In the genomic region with DNA sequence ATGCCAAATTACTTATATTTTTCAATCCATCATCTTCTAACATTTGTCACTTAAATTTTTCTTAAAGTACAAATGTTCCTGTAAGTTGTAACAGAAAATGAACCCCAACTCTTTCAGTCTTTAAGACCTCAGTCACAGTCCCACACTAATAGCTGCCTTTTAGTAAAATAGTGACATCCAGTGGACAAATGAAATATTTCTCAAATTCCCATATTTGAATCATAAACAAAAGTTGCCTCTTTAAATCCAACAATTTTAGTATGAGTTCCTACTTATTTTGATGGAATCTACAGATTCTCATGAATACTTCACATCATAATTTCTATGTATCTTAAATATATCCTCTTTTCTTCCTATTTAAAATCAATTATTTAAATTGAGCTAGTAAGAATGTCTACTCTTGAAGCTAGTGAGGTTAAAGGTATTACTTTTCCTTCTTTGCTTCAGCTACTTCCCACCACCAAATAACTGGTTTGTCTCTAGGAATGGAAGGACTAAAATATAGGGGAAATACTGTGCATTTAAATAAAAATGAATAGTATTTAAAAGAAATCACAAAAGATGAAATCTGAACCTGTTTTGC, we compare ENCODE assay signal across 8 cellular contexts. TPM values are rescaled to one million over a fixed set of nuclear protein-coding genes. Genes with fewer than 3 reads are reported as not detected.
DNase-seq lines count a peak whose midpoint lies in the region; ATAC-seq and TF ChIP-seq lines count a peak whose summit lies in the region.

No MANE protein-coding gene starts in this region.

- H3K36me3 Mint-ChIP-seq in CD14-positive monocyte: peaks cover 47 to 70% of the 10 kb centered on the region in 2 donors

- H2AK5ac ChIP-seq in neuronal stem cell (ENCODE audit: low read depth, low read length): no peak overlapping the region

- H2AFZ ChIP-seq in neuronal stem cell (ENCODE audit: low read length): no peak overlapping the region

- ATAC-seq in GM18907 (IDR thresholded peaks at IDR 0.05; ENCODE audit: unreplicated experiment) (peak; percentile 73), HG03342 (IDR thresholded peaks at IDR 0.05; ENCODE audit: unreplicated experiment) (peak; percentile 75), thoracic aorta (ENCODE audit: insufficient number of reproducible peaks, low FRiP score, low read depth) (no peak)

- H4K91ac ChIP-seq in neuronal stem cell (ENCODE audit: low read depth, low read length, poor library complexity): no peak overlapping the region

- H3K36me3 ChIP-seq in thoracic aorta (no peaks in the 10 kb centered on the region), neuronal stem cell (replicated peaks in 1 of 2; ENCODE audit: control insufficient read depth in 2 of 2, insufficient read depth in 2 of 2, low read length in 2 of 2) (peaks cover 5 to 94% of the 10 kb centered on the region in 2 donors)

- H3K9ac ChIP-seq in neuronal stem cell (ENCODE audit: low read depth, low read length, poor library complexity): no peak overlapping the region

- no peak overlapping the region for H2BK5ac ChIP-seq in neuronal stem cell (ENCODE audit: low read length)

- no peak overlapping the region for H3K4me3 ChIP-seq in foreskin fibroblast (ENCODE audit: low read depth in 1 of 2, low read length in 2 of 2)
- no peak overlapping the region for H3K4me3 ChIP-seq in thoracic aorta
- no peak overlapping the region for H3K4me3 ChIP-seq in neuronal stem cell (ENCODE audit: low read length in 2 of 2)

- no peak overlapping the region for H3K23ac ChIP-seq in neuronal stem cell (ENCODE audit: low read depth, low read length, poor library complexity)

- no peak overlapping the region for H2BK12ac ChIP-seq in neuronal stem cell (ENCODE audit: low read length)

- H4K8ac ChIP-seq in neuronal stem cell (ENCODE audit: low read depth, low read length): no peak overlapping the region

- H3K14ac ChIP-seq in neuronal stem cell (ENCODE audit: low read length): no peak overlapping the region

- peaks cover 2% of the 10 kb centered on the region for H3K4me1 Mint-ChIP-seq in CD14-positive monocyte

- peaks cover 6 to 14% of the 10 kb centered on the region in 2 donors for H3K4me1 ChIP-seq in thoracic aorta (ENCODE audit: control insufficient read depth in 1 of 2, low read depth in 2 of 2)
- no peaks in the 10 kb centered on the region for H3K4me1 ChIP-seq in neuronal stem cell (ENCODE audit: control insufficient read depth in 2 of 2, insufficient read depth in 1 of 2, low read depth in 1 of 2, low read length in 2 of 2)

- no peaks in the 10 kb centered on the region for H3K9me3 Mint-ChIP-seq in CD14-positive monocyte

- no peak overlapping the region for H3K4me2 ChIP-seq in neuronal stem cell (ENCODE audit: insufficient read depth, low read length, poor library complexity, severe bottlenecking)

- H3K79me1 ChIP-seq in neuronal stem cell (ENCODE audit: low read depth, low read length): no peaks in the 10 kb centered on the region

- no peak overlapping the region for H3K27ac Mint-ChIP-seq in CD14-positive monocyte

- H3K18ac ChIP-seq in neuronal stem cell (ENCODE audit: low read length): no peak overlapping the region

- no peaks in the 10 kb centered on the region for H3K9me3 ChIP-seq in thoracic aorta
- no peaks in the 10 kb centered on the region for H3K9me3 ChIP-seq in neuronal stem cell (replicated peaks in 1 of 2; ENCODE audit: control insufficient read depth in 2 of 2, insufficient read depth in 1 of 2, low read depth in 1 of 2, low read length in 2 of 2)

- DNase-seq in CD14-positive monocyte (ENCODE audit: low spot score): no peak
- peak; percentile 59 for DNase-seq in RKO (ENCODE audit: low spot score)
- no peak for DNase-seq in foreskin fibroblast
- no peak for DNase-seq in thoracic aorta (ENCODE audit: low spot score)
- no peak for DNase-seq in neuronal stem cell (ENCODE audit: low spot score)
- no peak for DNase-seq in middle frontal gyrus (ENCODE audit: extremely low spot score, low spot score)

- H3K27me3 ChIP-seq in thoracic aorta (replicated peaks; ENCODE audit: insufficient read depth): no peaks in the 10 kb centered on the region
- H3K27me3 ChIP-seq in neuronal stem cell (ENCODE audit: control insufficient read depth in 3 of 3, insufficient read depth in 3 of 3, low read depth in 1 of 3, low read length in 3 of 3): no peaks in the 10 kb centered on the region

- no peak overlapping the region for H2BK15ac ChIP-seq in neuronal stem cell (ENCODE audit: low read length)

- H3K27me3 Mint-ChIP-seq in CD14-positive monocyte (ENCODE audit: low read depth in 3 of 3): no peaks in the 10 kb centered on the region

- TF ChIP-seq CTCF in CD14-positive monocyte (IDR thresholded peaks at IDR 0.05) (peak; percentile 60), foreskin fibroblast (IDR thresholded peaks at IDR 0.05; ENCODE audit: low read depth, low read length) (peak; percentile 30), thoracic aorta (IDR thresholded peaks at IDR 0.05) (peak; percentile 45)

- no peak overlapping the region for H3K4ac ChIP-seq in neuronal stem cell (ENCODE audit: low read length)

- no peak overlapping the region for H2BK120ac ChIP-seq in neuronal stem cell (ENCODE audit: low read depth, low read length)

- H3K27ac ChIP-seq in thoracic aorta (no peak overlapping the region), neuronal stem cell (replicated peaks; ENCODE audit: low read length) (no peak overlapping the region)

- H3K4me3 Mint-ChIP-seq in CD14-positive monocyte: no peak overlapping the region

- intact Hi-C loops in CD14-positive monocyte (cut with micrococcal nuclease): no loop called here

RNA-seq across cellular contexts. Expression of a gene that starts 9.2 kb away (rescaled TPM):
- polyA plus RNA-seq in CD14-positive monocyte: 10 to 100 TPM; 18.9 to 24.0 TPM
- 10 to 100 TPM; 26.9 to 51.3 TPM for total RNA-seq in thoracic aorta
- polyA plus RNA-seq in neuronal stem cell (2013, experiment 1 of 2): 25.5 TPM
- 27.7 TPM for polyA plus RNA-seq in neuronal stem cell (2013, experiment 2 of 2)

RNA-seq across cellular contexts. Expression of a gene that starts 24.8 kb away (rescaled TPM):
- under 1 TPM; 0.72 to 0.92 TPM for polyA plus RNA-seq in CD14-positive monocyte
- 10 to 100 TPM; 26.4 to 48.6 TPM for total RNA-seq in thoracic aorta
- 70.4 TPM for polyA plus RNA-seq in neuronal stem cell (2013, experiment 1 of 2)
- polyA plus RNA-seq in neuronal stem cell (2013, experiment 2 of 2): 71.8 TPM
